ENCODE assay signal across 14 cellular contexts in genomic region chr18:40414155-40414754, GRCh38.
DNase-seq lines count a peak whose midpoint lies in the region; ATAC-seq and TF ChIP-seq lines count a peak whose summit lies in the region.
"Had no signal": no experiment of that assay in that cellular context is flagged by ENCODE, and none has a peak within 500 bp of the region (broad histone marks: within the 10 kb centered on the region; RNA-seq: fewer than 3 reads in every experiment).

No MANE protein-coding gene starts in this region.

- no peak for TF ChIP-seq CTCF in choroid plexus epithelial cell (conservative IDR thresholded peaks at IDR 0.05; ENCODE audit: low read depth, low read length)

- no peaks in the 10 kb centered on the region for H3K36me3 ChIP-seq in skeletal muscle satellite cell (ENCODE audit: insufficient read depth, low read length)
- H3K36me3 ChIP-seq: tibial nerve had no signal

- H3K4me3 ChIP-seq in choroid plexus epithelial cell (ENCODE audit: low read depth, low read length) (no peak overlapping the region), skeletal muscle satellite cell (ENCODE audit: low read length) (no peak overlapping the region), right cardiac atrium (ENCODE audit: low read length) (no peak overlapping the region)
- H3K4me3 ChIP-seq: GM12878, tibial nerve had no signal

- H3K27ac ChIP-seq in right cardiac atrium (ENCODE audit: low read length), result no peak overlapping the region
- H3K27ac ChIP-seq: tibial nerve had no signal

- H3K4me1 ChIP-seq in skeletal muscle satellite cell (ENCODE audit: control insufficient read depth, insufficient read depth, low read length) (peaks cover 10% of the 10 kb centered on the region), right cardiac atrium (ENCODE audit: control insufficient read depth, insufficient read depth, low read length) (no peaks in the 10 kb centered on the region)

- WGBS in right cardiac atrium, result 36% methylated on average over 5 of the region's 5 CpGs

- H3K27me3 ChIP-seq in skeletal muscle satellite cell (ENCODE audit: control insufficient read depth, insufficient read depth, low read length) (no peaks in the 10 kb centered on the region), right cardiac atrium (ENCODE audit: control insufficient read depth, insufficient read depth) (no peaks in the 10 kb centered on the region)
- H3K27me3 ChIP-seq: tibial nerve had no signal

- peak overlapping the region; percentile 42 for H3K9ac ChIP-seq in skeletal muscle satellite cell (ENCODE audit: low read depth, low read length)

- H3K9me3 ChIP-seq in skeletal muscle satellite cell (replicated peaks; ENCODE audit: low read length) (no peaks in the 10 kb centered on the region), right cardiac atrium (ENCODE audit: control insufficient read depth, low read length) (no peaks in the 10 kb centered on the region)
- H3K9me3 ChIP-seq: tibial nerve had no signal

- H3K4me2 ChIP-seq in skeletal muscle satellite cell (ENCODE audit: low read length), result peak overlapping the region; percentile 60

- intact Hi-C loops in right cardiac atrium (cut with DNase I), result no loop called here

- ATAC-seq in right cardiac atrium, result no peak
- ATAC-seq: activated CD8-positive, alpha-beta T cell treated with anti-CD3 and anti-CD28 coated beads for 36 hours; GM12878 had no signal

- peak; percentile 16 to 56 (median 27) for DNase-seq in NCI-H1417 (lab: John Stamatoyannopoulos, UW)
- DNase-seq in NCI-H1417 treated with DMSO at 0.1 percent for 48 hours (lab: John Stamatoyannopoulos, UW), result no peak
- peak; percentile 24 for DNase-seq in NCI-H2227 treated with DMSO at 0.1 percent for 48 hours (lab: John Stamatoyannopoulos, UW)
- DNase-seq in choroid plexus epithelial cell (ENCODE audit: low read depth), result peak; percentile 48
- DNase-seq in right cardiac atrium, result no peak
- DNase-seq in stimulated activated CD4-positive, alpha-beta T cell treated with anti-CD3 and anti-CD28 coated beads, Interleukin-4, amount 100 ng/mL, for 4 hours, result no peak
- no peak for DNase-seq in HUDEP-2 (lab: John Stamatoyannopoulos, UW; ENCODE audit: unreplicated experiment in 76 of 76)
- DNase-seq: activated CD8-positive, alpha-beta T cell treated with anti-CD3 and anti-CD28 coated beads for 36 hours; GOT3; NCI-H526 treated with DMSO at 0.1 percent for 48 hours; SIG-M5 had no signal

Comparison
In these comparisons a context has a peak if more than half of its experiments do, and no peak if none do; other contexts are left out.
1. DNase-seq: peak in NCI-H1417 (3 of 3), NCI-H2227 treated with DMSO at 0.1 percent for 48 hours (single experiment) and choroid plexus epithelial cell (single experiment); none in NCI-H1417 treated with DMSO at 0.1 percent for 48 hours (single experiment), right cardiac atrium (0 of 3), stimulated activated CD4-positive, alpha-beta T cell treated with anti-CD3 and anti-CD28 coated beads, Interleukin-4, amount 100 ng/mL, for 4 hours (0 of 2) and HUDEP-2 (0 of 76).